Comparison of ENCODE assay signal across 1 cellular context in genomic region chr1:19979494-19979977, GRCh38.
TF ChIP-seq lines count a peak whose summit lies in the region.

Gene PLA2G2A (minus strand): TSS chr1:19979618. CDS start chr1:19978773, 845 bp downstream.

TF ChIP-seq in liver, 16 proteins besides CTCF, POLR2A, EP300 and RAD21 (continued from another document):
- TF ChIP-seq ZBTB33 (IDR thresholded peaks at IDR 0.05) (peak; percentile 74), YY1 (IDR thresholded peaks at IDR 0.05) (peak; percentile 81), HNF4A (conservative IDR thresholded peaks at IDR 0.05) (peak; percentile 49 to 84), SP1 (IDR thresholded peaks at IDR 0.05) (peak; percentile 67)
- TF ChIP-seq, protein P1, sequence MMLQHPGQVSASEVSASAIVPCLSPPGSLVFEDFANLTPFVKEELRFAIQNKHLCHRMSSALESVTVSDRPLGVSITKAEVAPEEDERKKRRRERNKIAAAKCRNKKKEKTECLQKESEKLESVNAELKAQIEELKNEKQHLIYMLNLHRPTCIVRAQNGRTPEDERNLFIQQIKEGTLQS (IDR thresholded peaks at IDR 0.05): no peak
